ENCODE assay signal across 9 cellular contexts in genomic region chr4:52646726-52647125, GRCh38.
"Had no signal": no experiment of that assay in that cellular context is flagged by ENCODE, and none has a peak within 500 bp of the region (broad histone marks: within the 10 kb centered on the region; RNA-seq: fewer than 3 reads in every experiment).

No MANE protein-coding gene starts in this region.

- DNase-seq: HFFc6, KBM-7 had no signal

- H3K4me3 ChIP-seq: GM23338, HAP-1 had no signal

- H3K4me1 ChIP-seq: HAP-1 had no signal

- H3K4me3 Mint-ChIP-seq: GM23338, HFFc6, IgD-negative memory B cell had no signal

- H3K27ac Mint-ChIP-seq: GM23338, HFFc6, IgD-negative memory B cell had no signal

- H3K9me3 ChIP-seq: HAP-1 had no signal

- H3K27me3 Mint-ChIP-seq: IgD-negative memory B cell had no signal

- ATAC-seq: GM23338, HCT116, HepG2 had no signal

- H3K9me3 Mint-ChIP-seq: GM23338, HFFc6, IgD-negative memory B cell had no signal

- H3K27ac ChIP-seq: HL-60, KMS-11 had no signal
